1 cellular context compared by ENCODE assay signal in genomic region chr3:132722165-132723023, GRCh38.
TF ChIP-seq lines count a peak whose summit lies in the region.

Gene NPHP3, minus strand, starts transcription at chr3:132722409. Its CDS starts 54 bp downstream, at chr3:132722355.

TF ChIP-seq in HepG2, 621 proteins besides CTCF, POLR2A, EP300 and RAD21 (continued from another document and continues in another):
- peak; percentile 30 for TF ChIP-seq ZNF574 (CRISPR knock-in tag; IDR thresholded peaks at IDR 0.05)
- TF ChIP-seq HDAC1 (CRISPR knock-in tag; IDR thresholded peaks at IDR 0.05): peak; percentile 60
- TF ChIP-seq ETV5 (CRISPR knock-in tag; IDR thresholded peaks at IDR 0.05; ENCODE audit: borderline replicate concordance): 0 out of 2 replicates have a peak, but pooled peaks have one; percentile 5
- no peak for TF ChIP-seq SMARCC2 (IDR thresholded peaks at IDR 0.05)
- peak in 1 of 2 experiments; percentile 53; a peak in 1 of 4 replicates for TF ChIP-seq ATF4 (CRISPR knock-in tag; IDR thresholded peaks at IDR 0.05)
- peak; percentile 52; the same call in 1 of the 2 replicates for TF ChIP-seq SNAPC2 (CRISPR knock-in tag; IDR thresholded peaks at IDR 0.05)
- no peak for TF ChIP-seq KAT2B (IDR thresholded peaks at IDR 0.05; ENCODE audit: borderline replicate concordance, low read depth, low read length)
- peak; percentile 45; the same call in 1 of the 2 replicates for TF ChIP-seq MED13 (CRISPR knock-in tag; IDR thresholded peaks at IDR 0.05)
- no peak for TF ChIP-seq ZNF446 (CRISPR knock-in tag; IDR thresholded peaks at IDR 0.05)
- no peak for TF ChIP-seq ZBTB7A (CRISPR knock-in tag; IDR thresholded peaks at IDR 0.05)
- TF ChIP-seq, protein P1, sequence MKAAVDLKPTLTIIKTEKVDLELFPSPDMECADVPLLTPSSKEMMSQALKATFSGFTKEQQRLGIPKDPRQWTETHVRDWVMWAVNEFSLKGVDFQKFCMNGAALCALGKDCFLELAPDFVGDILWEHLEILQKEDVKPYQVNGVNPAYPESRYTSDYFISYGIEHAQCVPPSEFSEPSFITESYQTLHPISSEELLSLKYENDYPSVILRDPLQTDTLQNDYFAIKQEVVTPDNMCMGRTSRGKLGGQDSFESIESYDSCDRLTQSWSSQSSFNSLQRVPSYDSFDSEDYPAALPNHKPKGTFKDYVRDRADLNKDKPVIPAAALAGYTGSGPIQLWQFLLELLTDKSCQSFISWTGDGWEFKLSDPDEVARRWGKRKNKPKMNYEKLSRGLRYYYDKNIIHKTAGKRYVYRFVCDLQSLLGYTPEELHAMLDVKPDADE (CRISPR knock-in tag; IDR thresholded peaks at IDR 0.05): 0 out of 2 replicates have a peak, but pooled peaks have one; percentile 27
- no peak for TF ChIP-seq HMG20B (CRISPR knock-in tag; conservative IDR thresholded peaks at IDR 0.05)
- TF ChIP-seq GZF1 (CRISPR knock-in tag; IDR thresholded peaks at IDR 0.05): no peak
- TF ChIP-seq ZBTB38 (CRISPR knock-in tag; IDR thresholded peaks at IDR 0.05): peak; percentile 45; the same call in 1 of the 2 replicates
- TF ChIP-seq ZMAT3 (CRISPR knock-in tag; conservative IDR thresholded peaks at IDR 0.05): 0 out of 2 replicates have a peak, but pooled peaks have one; percentile 31
- no peak for TF ChIP-seq LCORL (IDR thresholded peaks at IDR 0.05)
- TF ChIP-seq LCORL (CRISPR knock-in tag; IDR thresholded peaks at IDR 0.05): peak; percentile 77; the same call in 1 of the 2 replicates
- TF ChIP-seq KLF12 (CRISPR knock-in tag; IDR thresholded peaks at IDR 0.05; ENCODE audit: borderline replicate concordance): peak; percentile 69; the same call in 1 of the 2 replicates
- no peak for TF ChIP-seq GTF2F1 (IDR thresholded peaks at IDR 0.05; ENCODE audit: low read length)
- TF ChIP-seq, protein P2, sequence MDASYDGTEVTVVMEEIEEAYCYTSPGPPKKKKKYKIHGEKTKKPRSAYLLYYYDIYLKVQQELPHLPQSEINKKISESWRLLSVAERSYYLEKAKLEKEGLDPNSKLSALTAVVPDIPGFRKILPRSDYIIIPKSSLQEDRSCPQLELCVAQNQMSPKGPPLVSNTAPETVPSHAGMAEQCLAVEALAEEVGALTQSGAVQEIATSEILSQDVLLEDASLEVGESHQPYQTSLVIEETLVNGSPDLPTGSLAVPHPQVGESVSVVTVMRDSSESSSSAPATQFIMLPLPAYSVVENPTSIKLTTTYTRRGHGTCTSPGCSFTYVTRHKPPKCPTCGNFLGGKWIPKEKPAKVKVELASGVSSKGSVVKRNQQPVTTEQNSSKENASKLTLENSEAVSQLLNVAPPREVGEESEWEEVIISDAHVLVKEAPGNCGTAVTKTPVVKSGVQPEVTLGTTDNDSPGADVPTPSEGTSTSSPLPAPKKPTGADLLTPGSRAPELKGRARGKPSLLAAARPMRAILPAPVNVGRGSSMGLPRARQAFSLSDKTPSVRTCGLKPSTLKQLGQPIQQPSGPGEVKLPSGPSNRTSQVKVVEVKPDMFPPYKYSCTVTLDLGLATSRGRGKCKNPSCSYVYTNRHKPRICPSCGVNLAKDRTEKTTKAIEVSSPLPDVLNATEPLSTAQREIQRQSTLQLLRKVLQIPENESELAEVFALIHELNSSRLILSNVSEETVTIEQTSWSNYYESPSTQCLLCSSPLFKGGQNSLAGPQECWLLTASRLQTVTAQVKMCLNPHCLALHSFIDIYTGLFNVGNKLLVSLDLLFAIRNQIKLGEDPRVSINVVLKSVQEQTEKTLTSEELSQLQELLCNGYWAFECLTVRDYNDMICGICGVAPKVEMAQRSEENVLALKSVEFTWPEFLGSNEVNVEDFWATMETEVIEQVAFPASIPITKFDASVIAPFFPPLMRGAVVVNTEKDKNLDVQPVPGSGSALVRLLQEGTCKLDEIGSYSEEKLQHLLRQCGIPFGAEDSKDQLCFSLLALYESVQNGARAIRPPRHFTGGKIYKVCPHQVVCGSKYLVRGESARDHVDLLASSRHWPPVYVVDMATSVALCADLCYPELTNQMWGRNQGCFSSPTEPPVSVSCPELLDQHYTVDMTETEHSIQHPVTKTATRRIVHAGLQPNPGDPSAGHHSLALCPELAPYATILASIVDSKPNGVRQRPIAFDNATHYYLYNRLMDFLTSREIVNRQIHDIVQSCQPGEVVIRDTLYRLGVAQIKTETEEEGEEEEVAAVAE (CRISPR knock-in tag; IDR thresholded peaks at IDR 0.05; ENCODE audit: borderline replicate concordance): no peak
- no peak for TF ChIP-seq ZKSCAN1 (IDR thresholded peaks at IDR 0.05; ENCODE audit: low read length)
- no peak for TF ChIP-seq AGO2 (optimal IDR thresholded peaks at IDR 0.05; ENCODE audit: low read depth, low read length)
- 0 out of 2 replicates have a peak, but pooled peaks have one; percentile 21 for TF ChIP-seq MYC (CRISPR knock-in tag; IDR thresholded peaks at IDR 0.05; ENCODE audit: borderline replicate concordance)
- TF ChIP-seq ARNT2 (CRISPR knock-in tag; IDR thresholded peaks at IDR 0.05; ENCODE audit: low read depth): peak; percentile 57; the same call in 1 of the 2 replicates
- TF ChIP-seq TBP (CRISPR knock-in tag; IDR thresholded peaks at IDR 0.05): no peak
- TF ChIP-seq TMF1 (CRISPR knock-in tag; IDR thresholded peaks at IDR 0.05; ENCODE audit: low read depth): 0 out of 2 replicates have a peak, but pooled peaks have one; percentile 41
- TF ChIP-seq GABPB1 (CRISPR knock-in tag; IDR thresholded peaks at IDR 0.05): no peak; the same call in 1 of the 2 replicates
- peak; percentile 41; the same call in 1 of the 2 replicates for TF ChIP-seq MTA1 (CRISPR knock-in tag; IDR thresholded peaks at IDR 0.05; ENCODE audit: borderline replicate concordance)
- 0 out of 2 replicates have a peak, but pooled peaks have one; percentile 37 for TF ChIP-seq HOXA5 (CRISPR knock-in tag; IDR thresholded peaks at IDR 0.05)
- TF ChIP-seq ZNF639 (CRISPR knock-in tag; conservative IDR thresholded peaks at IDR 0.05): peak; percentile 98
- TF ChIP-seq, protein P3, sequence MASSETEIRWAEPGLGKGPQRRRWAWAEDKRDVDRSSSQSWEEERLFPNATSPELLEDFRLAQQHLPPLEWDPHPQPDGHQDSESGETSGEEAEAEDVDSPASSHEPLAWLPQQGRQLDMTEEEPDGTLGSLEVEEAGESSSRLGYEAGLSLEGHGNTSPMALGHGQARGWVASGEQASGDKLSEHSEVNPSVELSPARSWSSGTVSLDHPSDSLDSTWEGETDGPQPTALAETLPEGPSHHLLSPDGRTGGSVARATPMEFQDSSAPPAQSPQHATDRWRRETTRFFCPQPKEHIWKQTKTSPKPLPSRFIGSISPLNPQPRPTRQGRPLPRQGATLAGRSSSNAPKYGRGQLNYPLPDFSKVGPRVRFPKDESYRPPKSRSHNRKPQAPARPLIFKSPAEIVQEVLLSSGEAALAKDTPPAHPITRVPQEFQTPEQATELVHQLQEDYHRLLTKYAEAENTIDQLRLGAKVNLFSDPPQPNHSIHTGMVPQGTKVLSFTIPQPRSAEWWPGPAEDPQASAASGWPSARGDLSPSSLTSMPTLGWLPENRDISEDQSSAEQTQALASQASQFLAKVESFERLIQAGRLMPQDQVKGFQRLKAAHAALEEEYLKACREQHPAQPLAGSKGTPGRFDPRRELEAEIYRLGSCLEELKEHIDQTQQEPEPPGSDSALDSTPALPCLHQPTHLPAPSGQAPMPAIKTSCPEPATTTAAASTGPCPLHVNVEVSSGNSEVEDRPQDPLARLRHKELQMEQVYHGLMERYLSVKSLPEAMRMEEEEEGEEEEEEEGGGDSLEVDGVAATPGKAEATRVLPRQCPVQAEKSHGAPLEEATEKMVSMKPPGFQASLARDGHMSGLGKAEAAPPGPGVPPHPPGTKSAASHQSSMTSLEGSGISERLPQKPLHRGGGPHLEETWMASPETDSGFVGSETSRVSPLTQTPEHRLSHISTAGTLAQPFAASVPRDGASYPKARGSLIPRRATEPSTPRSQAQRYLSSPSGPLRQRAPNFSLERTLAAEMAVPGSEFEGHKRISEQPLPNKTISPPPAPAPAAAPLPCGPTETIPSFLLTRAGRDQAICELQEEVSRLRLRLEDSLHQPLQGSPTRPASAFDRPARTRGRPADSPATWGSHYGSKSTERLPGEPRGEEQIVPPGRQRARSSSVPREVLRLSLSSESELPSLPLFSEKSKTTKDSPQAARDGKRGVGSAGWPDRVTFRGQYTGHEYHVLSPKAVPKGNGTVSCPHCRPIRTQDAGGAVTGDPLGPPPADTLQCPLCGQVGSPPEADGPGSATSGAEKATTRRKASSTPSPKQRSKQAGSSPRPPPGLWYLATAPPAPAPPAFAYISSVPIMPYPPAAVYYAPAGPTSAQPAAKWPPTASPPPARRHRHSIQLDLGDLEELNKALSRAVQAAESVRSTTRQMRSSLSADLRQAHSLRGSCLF (CRISPR knock-in tag; IDR thresholded peaks at IDR 0.05; ENCODE audit: borderline replicate concordance): no peak
- TF ChIP-seq FOXC1 (CRISPR knock-in tag; IDR thresholded peaks at IDR 0.05; ENCODE audit: borderline replicate concordance): 0 out of 2 replicates have a peak, but pooled peaks have one; percentile 36
- TF ChIP-seq, protein P4, sequence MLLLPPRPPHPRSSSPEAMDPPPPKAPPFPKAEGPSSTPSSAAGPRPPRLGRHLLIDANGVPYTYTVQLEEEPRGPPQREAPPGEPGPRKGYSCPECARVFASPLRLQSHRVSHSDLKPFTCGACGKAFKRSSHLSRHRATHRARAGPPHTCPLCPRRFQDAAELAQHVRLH (CRISPR knock-in tag; IDR thresholded peaks at IDR 0.05; ENCODE audit: borderline replicate concordance, low read depth): no peak
- TF ChIP-seq ZNF83 (CRISPR knock-in tag; IDR thresholded peaks at IDR 0.05; ENCODE audit: borderline replicate concordance): 0 out of 2 replicates have a peak, but pooled peaks have one; percentile 68
- TF ChIP-seq, protein P5, sequence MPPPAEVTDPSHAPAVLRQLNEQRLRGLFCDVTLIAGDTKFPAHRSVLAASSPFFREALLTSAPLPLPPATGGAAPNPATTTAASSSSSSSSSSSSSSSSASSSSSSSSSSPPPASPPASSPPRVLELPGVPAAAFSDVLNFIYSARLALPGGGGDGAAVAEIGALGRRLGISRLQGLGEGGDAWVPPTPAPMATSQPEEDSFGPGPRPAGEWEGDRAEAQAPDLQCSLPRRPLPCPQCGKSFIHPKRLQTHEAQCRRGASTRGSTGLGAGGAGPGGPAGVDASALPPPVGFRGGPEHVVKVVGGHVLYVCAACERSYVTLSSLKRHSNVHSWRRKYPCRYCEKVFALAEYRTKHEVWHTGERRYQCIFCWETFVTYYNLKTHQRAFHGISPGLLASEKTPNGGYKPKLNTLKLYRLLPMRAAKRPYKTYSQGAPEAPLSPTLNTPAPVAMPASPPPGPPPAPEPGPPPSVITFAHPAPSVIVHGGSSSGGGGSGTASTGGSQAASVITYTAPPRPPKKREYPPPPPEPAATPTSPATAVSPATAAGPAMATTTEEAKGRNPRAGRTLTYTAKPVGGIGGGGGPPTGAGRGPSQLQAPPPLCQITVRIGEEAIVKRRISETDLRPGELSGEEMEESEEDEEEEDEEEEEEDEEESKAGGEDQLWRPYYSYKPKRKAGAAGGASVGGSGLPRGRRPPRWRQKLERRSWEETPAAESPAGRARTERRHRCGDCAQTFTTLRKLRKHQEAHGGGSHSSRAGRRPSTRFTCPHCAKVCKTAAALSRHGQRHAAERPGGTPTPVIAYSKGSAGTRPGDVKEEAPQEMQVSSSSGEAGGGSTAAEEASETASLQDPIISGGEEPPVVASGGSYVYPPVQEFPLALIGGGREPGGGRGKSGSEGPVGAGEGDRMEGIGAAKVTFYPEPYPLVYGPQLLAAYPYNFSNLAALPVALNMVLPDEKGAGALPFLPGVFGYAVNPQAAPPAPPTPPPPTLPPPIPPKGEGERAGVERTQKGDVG (CRISPR knock-in tag; IDR thresholded peaks at IDR 0.05; ENCODE audit: borderline replicate concordance): no peak
